ENCODE assay signal across 23 cellular contexts in the genomic region with DNA sequence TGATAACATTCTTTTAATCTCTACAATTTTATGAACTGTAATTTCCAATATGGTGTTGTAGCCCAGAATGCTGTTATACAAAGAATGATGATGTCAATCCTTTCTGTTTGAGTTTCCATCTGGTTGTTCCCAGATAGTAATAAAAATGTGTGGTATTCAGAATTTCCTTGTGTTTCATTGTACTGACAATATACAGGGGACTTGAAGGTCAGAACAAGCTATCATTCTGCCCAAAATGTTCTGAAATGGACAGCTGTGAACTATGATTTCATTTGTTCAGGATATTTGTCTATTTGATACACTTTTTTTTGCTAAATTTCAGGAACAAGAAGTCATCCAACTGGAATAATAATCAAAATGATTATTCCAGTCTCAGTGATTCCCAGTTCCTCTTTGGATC. TPM values are rescaled to one million over a fixed set of nuclear protein-coding genes. Genes with fewer than 3 reads are reported as not detected.
DNase-seq lines count a peak whose midpoint lies in the region; ATAC-seq and FAIRE-seq lines count a peak whose summit lies in the region.
"Had no signal": no experiment of that assay in that cellular context is flagged by ENCODE, and none has a peak within 500 bp of the region (broad histone marks: within the 10 kb centered on the region; RNA-seq: fewer than 3 reads in every experiment).

No MANE protein-coding gene starts in this region.

- ATAC-seq in GM21447 (IDR thresholded peaks at IDR 0.05; ENCODE audit: unreplicated experiment) = no peak
- ATAC-seq: A549; CD8-positive, alpha-beta T cell had no signal

- H3K4me1 Mint-ChIP-seq in activated naive CD8-positive, alpha-beta T cell treated with anti-CD3 and anti-CD28 coated beads for 36 hours = no peaks in the 10 kb centered on the region
- H3K4me1 Mint-ChIP-seq: CD4-positive, CD25-positive, alpha-beta regulatory T cell had no signal

- H3K36me3 Mint-ChIP-seq in activated naive CD8-positive, alpha-beta T cell treated with anti-CD3 and anti-CD28 coated beads for 36 hours = no peaks in the 10 kb centered on the region

- H3K9me3 Mint-ChIP-seq in activated naive CD8-positive, alpha-beta T cell treated with anti-CD3 and anti-CD28 coated beads for 36 hours = peaks cover 18% of the 10 kb centered on the region

- H3K27ac Mint-ChIP-seq in activated naive CD8-positive, alpha-beta T cell treated with anti-CD3 and anti-CD28 coated beads for 36 hours = no peak overlapping the region
- H3K27ac Mint-ChIP-seq: CD8-positive, alpha-beta T cell; HFFc6 had no signal

- no peak for FAIRE-seq in GM19239 (lab: Jason Lieb, UNC)
- FAIRE-seq: A549, G401.6, GM12892, H54 had no signal

- H3K27me3 Mint-ChIP-seq in activated naive CD8-positive, alpha-beta T cell treated with anti-CD3 and anti-CD28 coated beads for 36 hours = no peaks in the 10 kb centered on the region

- H3K4me3 Mint-ChIP-seq in activated naive CD8-positive, alpha-beta T cell treated with anti-CD3 and anti-CD28 coated beads for 36 hours = no peak overlapping the region
- H3K4me3 Mint-ChIP-seq: CD4-positive, CD25-positive, alpha-beta regulatory T cell; CD8-positive, alpha-beta T cell; HFFc6 had no signal

- peak; percentile 22 for DNase-seq in CD1c-positive myeloid dendritic cell (ENCODE audit: extremely low spot score)
- DNase-seq in dermis blood vessel endothelial cell = peak; percentile 40
- peak; percentile 43 to 85 for DNase-seq in lung microvascular endothelial cell (ENCODE audit: low read depth in 2 of 2)
- DNase-seq in GM19239 (ENCODE audit: insufficient read length, low spot score) = no peak
- DNase-seq in activated naive CD8-positive, alpha-beta T cell treated with anti-CD3 and anti-CD28 coated beads for 36 hours = no peak
- DNase-seq in NCI-H446 treated with DMSO at 0.1 percent for 48 hours (lab: John Stamatoyannopoulos, UW) = no peak
- DNase-seq: 8988T; ACHN; AML-193; BE2C; C1 segment of cervical spinal cord; Caco-2; CD4-positive, CD25-positive, alpha-beta regulatory T cell; CD8-positive, alpha-beta T cell; DMS153; DND-41; GOT3; HFFc6 had no signal

RNA-seq across cellular contexts. Expression of a gene that starts 40.8 kb away (rescaled TPM):
- total RNA-seq in dermis blood vessel endothelial cell = 1.4 and 1.5 TPM in 2 replicates
- 1.3 and 1.8 TPM in 2 replicates for total RNA-seq in lung microvascular endothelial cell
- 1 to 10 TPM; 4.0 to 4.2 TPM for total RNA-seq in activated naive CD8-positive, alpha-beta T cell treated with anti-CD3 and anti-CD28 coated beads for 36 hours

Comparison
In these comparisons a context has a peak if more than half of its experiments do, and no peak if none do; other contexts are left out.
1. DNase-seq: peak in CD1c-positive myeloid dendritic cell (single experiment), dermis blood vessel endothelial cell (single experiment) and lung microvascular endothelial cell (2 of 2); none in GM19239 (single experiment), activated naive CD8-positive, alpha-beta T cell treated with anti-CD3 and anti-CD28 coated beads for 36 hours (single experiment) and NCI-H446 treated with DMSO at 0.1 percent for 48 hours (single experiment).